In the genomic region with DNA sequence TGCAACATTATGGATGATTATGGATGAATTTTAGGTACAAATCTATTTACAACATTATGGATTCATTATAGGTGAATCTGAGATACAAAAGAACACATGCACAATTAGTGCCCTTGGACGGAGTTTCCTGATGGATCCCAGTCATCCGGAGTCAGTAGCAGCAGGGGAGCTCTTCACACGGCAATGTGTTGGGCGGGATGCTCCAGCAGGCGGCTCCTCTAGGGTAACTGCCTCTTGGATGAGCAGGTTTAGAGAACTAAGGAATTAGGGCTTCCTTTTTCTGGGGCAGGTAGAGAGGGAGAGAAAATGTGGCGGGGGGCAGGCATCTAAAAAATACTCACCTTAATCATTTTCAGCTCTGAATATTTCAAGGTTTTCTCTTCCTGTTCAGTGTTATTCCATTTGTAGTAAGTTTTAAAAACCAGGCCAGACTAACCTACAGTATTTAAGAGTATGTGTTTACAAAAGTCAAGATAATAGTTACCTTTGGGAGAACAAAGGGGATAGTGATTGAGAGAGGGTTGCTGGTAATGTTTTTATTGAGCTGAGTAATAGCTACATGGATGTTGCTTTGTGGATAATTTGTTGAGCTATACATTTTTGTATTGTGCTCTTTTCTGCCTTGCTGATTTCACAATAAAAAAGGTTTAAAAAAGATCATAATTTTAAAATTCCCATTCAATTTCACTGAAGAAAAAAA, we compare ENCODE assay signal across 19 cellular contexts.
A peak's percentile ranks its signal among the peaks of the same experiment; 100 is the strongest.
DNase-seq lines count a peak whose midpoint lies in the region.
"Had no signal": no experiment of that assay in that cellular context is flagged by ENCODE, and none has a peak within 500 bp of the region (broad histone marks: within the 10 kb centered on the region; RNA-seq: fewer than 3 reads in every experiment).

No MANE protein-coding gene starts in this region.

- DNase-seq in NCI-H1417 (lab: John Stamatoyannopoulos, UW), result peak; percentile 2 to 48 (median 15)
- no peak for DNase-seq in NCI-H1417 treated with DMSO at 0.1 percent for 48 hours (lab: John Stamatoyannopoulos, UW)
- DNase-seq in NCI-H146 treated with DMSO at 0.1 percent for 48 hours (lab: John Stamatoyannopoulos, UW; ENCODE audit: unreplicated experiment), result peak; percentile 49
- DNase-seq in amniotic epithelial cell (ENCODE audit: low read depth), result peak; percentile 7
- peak; percentile 73 for DNase-seq in islet precursor cell
- no peak for DNase-seq in activated naive CD4-positive, alpha-beta T cell (lab: John Stamatoyannopoulos, UW)
- DNase-seq in T1000 (lab: John Stamatoyannopoulos, UW), result no peak
- DNase-seq in ACHN, result no peak
- DNase-seq: CD8-positive, alpha-beta T cell; DMS79; effector memory CD8-positive, alpha-beta T cell; left cardiac atrium; naive thymus-derived CD8-positive, alpha-beta T cell; NCI-H1092 treated with DMSO at 0.1 percent for 48 hours; retina; stimulated activated CD4-positive, alpha-beta T cell treated with anti-CD3 and anti-CD28 coated beads, Interleukin-4, amount 100 ng/mL, for 4 hours; T-helper 17 cell; tibial artery; WERI-Rb-1 had no signal

- in situ Hi-C loops in ACHN (cut with HindIII; ENCODE audit: low pct_ligation_motif_present, low pct_unique_long_range_greater_than_20kb, low sequenced_read_pairs), result no loop called here

Comparison
In these comparisons a context has a peak if more than half of its experiments do, and no peak if none do; other contexts are left out.
1. DNase-seq: peak in NCI-H1417 (3 of 3), NCI-H146 treated with DMSO at 0.1 percent for 48 hours (single experiment), amniotic epithelial cell (single experiment) and islet precursor cell (single experiment); none in NCI-H1417 treated with DMSO at 0.1 percent for 48 hours (single experiment), activated naive CD4-positive, alpha-beta T cell (0 of 4), T1000 (single experiment) and ACHN (single experiment).